ENCODE assay signal across 4 cellular contexts in the genomic region with DNA sequence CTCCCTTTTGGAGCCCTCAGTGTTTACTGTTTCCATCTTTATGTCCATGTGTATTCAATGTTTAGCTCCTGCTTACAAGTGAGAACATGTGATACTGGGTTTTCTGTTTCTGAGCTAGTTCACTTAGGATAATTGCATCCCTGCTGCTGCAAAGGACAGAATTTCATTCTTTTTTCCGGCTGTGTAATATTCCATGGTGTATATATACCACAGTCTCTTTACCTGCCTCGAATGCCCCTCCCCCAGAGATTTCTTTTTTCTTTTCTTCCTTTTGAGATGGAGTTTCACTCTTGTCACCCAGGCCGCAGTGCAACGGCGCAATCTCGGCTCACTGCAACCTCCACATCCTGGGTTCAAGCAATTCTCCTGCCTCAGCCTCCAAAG.
TF ChIP-seq lines count a peak whose summit lies in the region.

No MANE protein-coding gene starts in this region.

TF ChIP-seq in SK-N-SH treated with all-trans-retinoic acid at 6 μM for 48 hours, 23 proteins besides CTCF, POLR2A, EP300 and RAD21 (continued from another document):
- TF ChIP-seq, protein P1, sequence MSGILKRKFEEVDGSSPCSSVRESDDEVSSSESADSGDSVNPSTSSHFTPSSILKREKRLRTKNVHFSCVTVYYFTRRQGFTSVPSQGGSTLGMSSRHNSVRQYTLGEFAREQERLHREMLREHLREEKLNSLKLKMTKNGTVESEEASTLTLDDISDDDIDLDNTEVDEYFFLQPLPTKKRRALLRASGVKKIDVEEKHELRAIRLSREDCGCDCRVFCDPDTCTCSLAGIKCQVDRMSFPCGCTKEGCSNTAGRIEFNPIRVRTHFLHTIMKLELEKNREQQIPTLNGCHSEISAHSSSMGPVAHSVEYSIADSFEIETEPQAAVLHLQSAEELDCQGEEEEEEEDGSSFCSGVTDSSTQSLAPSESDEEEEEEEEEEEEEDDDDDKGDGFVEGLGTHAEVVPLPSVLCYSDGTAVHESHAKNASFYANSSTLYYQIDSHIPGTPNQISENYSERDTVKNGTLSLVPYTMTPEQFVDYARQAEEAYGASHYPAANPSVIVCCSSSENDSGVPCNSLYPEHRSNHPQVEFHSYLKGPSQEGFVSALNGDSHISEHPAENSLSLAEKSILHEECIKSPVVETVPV (CRISPR knock-in tag; IDR thresholded peaks at IDR 0.05), result no peak
- TF ChIP-seq, protein P2, sequence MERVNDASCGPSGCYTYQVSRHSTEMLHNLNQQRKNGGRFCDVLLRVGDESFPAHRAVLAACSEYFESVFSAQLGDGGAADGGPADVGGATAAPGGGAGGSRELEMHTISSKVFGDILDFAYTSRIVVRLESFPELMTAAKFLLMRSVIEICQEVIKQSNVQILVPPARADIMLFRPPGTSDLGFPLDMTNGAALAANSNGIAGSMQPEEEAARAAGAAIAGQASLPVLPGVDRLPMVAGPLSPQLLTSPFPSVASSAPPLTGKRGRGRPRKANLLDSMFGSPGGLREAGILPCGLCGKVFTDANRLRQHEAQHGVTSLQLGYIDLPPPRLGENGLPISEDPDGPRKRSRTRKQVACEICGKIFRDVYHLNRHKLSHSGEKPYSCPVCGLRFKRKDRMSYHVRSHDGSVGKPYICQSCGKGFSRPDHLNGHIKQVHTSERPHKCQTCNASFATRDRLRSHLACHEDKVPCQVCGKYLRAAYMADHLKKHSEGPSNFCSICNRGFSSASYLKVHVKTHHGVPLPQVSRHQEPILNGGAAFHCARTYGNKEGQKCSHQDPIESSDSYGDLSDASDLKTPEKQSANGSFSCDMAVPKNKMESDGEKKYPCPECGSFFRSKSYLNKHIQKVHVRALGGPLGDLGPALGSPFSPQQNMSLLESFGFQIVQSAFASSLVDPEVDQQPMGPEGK (CRISPR knock-in tag; IDR thresholded peaks at IDR 0.05; ENCODE audit: borderline replicate concordance), result no peak
- TF ChIP-seq CSDC2 (CRISPR knock-in tag; IDR thresholded peaks at IDR 0.05), result no peak

TF ChIP-seq in SK-N-SH, 30 proteins besides CTCF, POLR2A, EP300 and RAD21 (continued from another document):
- TF ChIP-seq FOXM1 (IDR thresholded peaks at IDR 0.05; ENCODE audit: low read depth) (no peak), CHD2 (IDR thresholded peaks at IDR 0.05; ENCODE audit: low read length, partially characterized antibody) (no peak), MEF2A (IDR thresholded peaks at IDR 0.05; ENCODE audit: borderline replicate concordance, low read depth) (no peak), FOSL2 (IDR thresholded peaks at IDR 0.05; ENCODE audit: borderline replicate concordance, low read depth) (no peak), SIN3A (IDR thresholded peaks at IDR 0.05; ENCODE audit: borderline replicate concordance, low read depth, low read length) (no peak), EZH2phosphoT487 (IDR thresholded peaks at IDR 0.05; ENCODE audit: borderline replicate concordance, low read depth) (no peak), NRF1 (IDR thresholded peaks at IDR 0.05; ENCODE audit: low read depth, low read length) (no peak), RFX5 (IDR thresholded peaks at IDR 0.05; ENCODE audit: low read length) (no peak), RCOR1 (IDR thresholded peaks at IDR 0.05; ENCODE audit: low read length) (no peak)
- TF ChIP-seq, protein P3, sequence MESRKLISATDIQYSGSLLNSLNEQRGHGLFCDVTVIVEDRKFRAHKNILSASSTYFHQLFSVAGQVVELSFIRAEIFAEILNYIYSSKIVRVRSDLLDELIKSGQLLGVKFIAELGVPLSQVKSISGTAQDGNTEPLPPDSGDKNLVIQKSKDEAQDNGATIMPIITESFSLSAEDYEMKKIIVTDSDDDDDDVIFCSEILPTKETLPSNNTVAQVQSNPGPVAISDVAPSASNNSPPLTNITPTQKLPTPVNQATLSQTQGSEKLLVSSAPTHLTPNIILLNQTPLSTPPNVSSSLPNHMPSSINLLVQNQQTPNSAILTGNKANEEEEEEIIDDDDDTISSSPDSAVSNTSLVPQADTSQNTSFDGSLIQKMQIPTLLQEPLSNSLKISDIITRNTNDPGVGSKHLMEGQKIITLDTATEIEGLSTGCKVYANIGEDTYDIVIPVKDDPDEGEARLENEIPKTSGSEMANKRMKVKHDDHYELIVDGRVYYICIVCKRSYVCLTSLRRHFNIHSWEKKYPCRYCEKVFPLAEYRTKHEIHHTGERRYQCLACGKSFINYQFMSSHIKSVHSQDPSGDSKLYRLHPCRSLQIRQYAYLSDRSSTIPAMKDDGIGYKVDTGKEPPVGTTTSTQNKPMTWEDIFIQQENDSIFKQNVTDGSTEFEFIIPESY (IDR thresholded peaks at IDR 0.05; ENCODE audit: borderline replicate concordance, low read depth), result no peak
- TF ChIP-seq, protein P4, sequence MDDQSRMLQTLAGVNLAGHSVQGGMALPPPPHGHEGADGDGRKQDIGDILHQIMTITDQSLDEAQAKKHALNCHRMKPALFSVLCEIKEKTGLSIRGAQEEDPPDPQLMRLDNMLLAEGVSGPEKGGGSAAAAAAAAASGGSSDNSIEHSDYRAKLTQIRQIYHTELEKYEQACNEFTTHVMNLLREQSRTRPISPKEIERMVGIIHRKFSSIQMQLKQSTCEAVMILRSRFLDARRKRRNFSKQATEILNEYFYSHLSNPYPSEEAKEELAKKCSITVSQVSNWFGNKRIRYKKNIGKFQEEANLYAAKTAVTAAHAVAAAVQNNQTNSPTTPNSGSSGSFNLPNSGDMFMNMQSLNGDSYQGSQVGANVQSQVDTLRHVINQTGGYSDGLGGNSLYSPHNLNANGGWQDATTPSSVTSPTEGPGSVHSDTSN (IDR thresholded peaks at IDR 0.05), result no peak

TF ChIP-seq in HEK293, 187 proteins besides CTCF, POLR2A, EP300 and RAD21 (continued from another document):
- TF ChIP-seq ZNF146 (tag by site-specific recombination; IDR thresholded peaks at IDR 0.05), result peak; percentile 84

TF ChIP-seq in K562, 482 proteins besides CTCF, POLR2A, EP300 and RAD21 (continued from another document):
- TF ChIP-seq, protein P5, sequence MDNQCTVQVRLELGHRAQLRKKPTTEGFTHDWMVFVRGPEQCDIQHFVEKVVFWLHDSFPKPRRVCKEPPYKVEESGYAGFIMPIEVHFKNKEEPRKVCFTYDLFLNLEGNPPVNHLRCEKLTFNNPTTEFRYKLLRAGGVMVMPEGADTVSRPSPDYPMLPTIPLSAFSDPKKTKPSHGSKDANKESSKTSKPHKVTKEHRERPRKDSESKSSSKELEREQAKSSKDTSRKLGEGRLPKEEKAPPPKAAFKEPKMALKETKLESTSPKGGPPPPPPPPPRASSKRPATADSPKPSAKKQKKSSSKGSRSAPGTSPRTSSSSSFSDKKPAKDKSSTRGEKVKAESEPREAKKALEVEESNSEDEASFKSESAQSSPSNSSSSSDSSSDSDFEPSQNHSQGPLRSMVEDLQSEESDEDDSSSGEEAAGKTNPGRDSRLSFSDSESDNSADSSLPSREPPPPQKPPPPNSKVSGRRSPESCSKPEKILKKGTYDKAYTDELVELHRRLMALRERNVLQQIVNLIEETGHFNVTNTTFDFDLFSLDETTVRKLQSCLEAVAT (IDR thresholded peaks at IDR 0.05), result no peak
